Comparison of ENCODE assay signal across 4 cellular contexts in the genomic region with DNA sequence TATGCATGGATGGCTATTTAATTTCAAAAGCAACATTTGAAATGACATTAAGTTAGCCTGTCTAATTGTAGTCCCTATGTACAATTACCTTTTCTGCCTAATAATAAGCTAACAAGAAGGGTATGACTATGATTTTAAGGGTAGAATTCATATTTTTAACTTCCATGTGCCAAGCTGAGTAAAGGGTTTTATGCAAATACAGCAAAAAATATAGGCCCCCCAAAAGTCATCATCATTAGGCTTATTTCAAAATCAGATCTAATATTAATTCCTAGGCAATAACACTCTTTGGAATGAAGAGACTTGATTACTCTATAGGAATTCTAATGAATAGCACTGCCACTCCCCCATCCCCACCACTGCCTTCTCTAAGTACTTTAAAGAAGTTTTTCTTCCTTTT.
TF ChIP-seq lines count a peak whose summit lies in the region.

No MANE protein-coding gene starts in this region.

TF ChIP-seq in HepG2, 621 proteins besides CTCF, POLR2A, EP300 and RAD21:
- TF ChIP-seq MAFK (conservative IDR thresholded peaks at IDR 0.05 in 1 of 2, IDR thresholded peaks at IDR 0.05 in 1 of 2; ENCODE audit: low read length in 2 of 2): peak; percentile 59 to 77
- no peak for TF ChIP-seq JUN (CRISPR knock-in tag; IDR thresholded peaks at IDR 0.05)
- no peak for TF ChIP-seq RELA (CRISPR knock-in tag; IDR thresholded peaks at IDR 0.05)
- TF ChIP-seq EHMT2 (IDR thresholded peaks at IDR 0.05; ENCODE audit: borderline replicate concordance, low read depth, low read length): no peak
- TF ChIP-seq, protein P1, sequence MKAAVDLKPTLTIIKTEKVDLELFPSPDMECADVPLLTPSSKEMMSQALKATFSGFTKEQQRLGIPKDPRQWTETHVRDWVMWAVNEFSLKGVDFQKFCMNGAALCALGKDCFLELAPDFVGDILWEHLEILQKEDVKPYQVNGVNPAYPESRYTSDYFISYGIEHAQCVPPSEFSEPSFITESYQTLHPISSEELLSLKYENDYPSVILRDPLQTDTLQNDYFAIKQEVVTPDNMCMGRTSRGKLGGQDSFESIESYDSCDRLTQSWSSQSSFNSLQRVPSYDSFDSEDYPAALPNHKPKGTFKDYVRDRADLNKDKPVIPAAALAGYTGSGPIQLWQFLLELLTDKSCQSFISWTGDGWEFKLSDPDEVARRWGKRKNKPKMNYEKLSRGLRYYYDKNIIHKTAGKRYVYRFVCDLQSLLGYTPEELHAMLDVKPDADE (CRISPR knock-in tag; IDR thresholded peaks at IDR 0.05): no peak
- TF ChIP-seq MAFF (IDR thresholded peaks at IDR 0.05; ENCODE audit: low read depth, low read length): peak; percentile 53

TF ChIP-seq in A549, 52 proteins besides CTCF, POLR2A, EP300 and RAD21:
- TF ChIP-seq PHF8 (IDR thresholded peaks at IDR 0.05; ENCODE audit: borderline replicate concordance, low read depth) (no peak), CHD4 (IDR thresholded peaks at IDR 0.05; ENCODE audit: borderline replicate concordance) (no peak), MAFK (IDR thresholded peaks at IDR 0.05; ENCODE audit: partially characterized antibody) (peak; percentile 43), RCOR1 (IDR thresholded peaks at IDR 0.05; ENCODE audit: low read depth, low read length) (no peak), HOXB13 (CRISPR knock-in tag; IDR thresholded peaks at IDR 0.05; ENCODE audit: low read depth) (no peak)
- TF ChIP-seq, protein P2, sequence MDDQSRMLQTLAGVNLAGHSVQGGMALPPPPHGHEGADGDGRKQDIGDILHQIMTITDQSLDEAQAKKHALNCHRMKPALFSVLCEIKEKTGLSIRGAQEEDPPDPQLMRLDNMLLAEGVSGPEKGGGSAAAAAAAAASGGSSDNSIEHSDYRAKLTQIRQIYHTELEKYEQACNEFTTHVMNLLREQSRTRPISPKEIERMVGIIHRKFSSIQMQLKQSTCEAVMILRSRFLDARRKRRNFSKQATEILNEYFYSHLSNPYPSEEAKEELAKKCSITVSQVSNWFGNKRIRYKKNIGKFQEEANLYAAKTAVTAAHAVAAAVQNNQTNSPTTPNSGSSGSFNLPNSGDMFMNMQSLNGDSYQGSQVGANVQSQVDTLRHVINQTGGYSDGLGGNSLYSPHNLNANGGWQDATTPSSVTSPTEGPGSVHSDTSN (IDR thresholded peaks at IDR 0.05): no peak

TF ChIP-seq in IMR-90, 13 proteins besides CTCF, POLR2A, EP300 and RAD21:
- TF ChIP-seq MAFK (IDR thresholded peaks at IDR 0.05; ENCODE audit: low read depth, low read length) (0 out of 2 replicates have a peak, but pooled peaks have one; percentile 6), CHD1 (IDR thresholded peaks at IDR 0.05; ENCODE audit: low read depth, low read length) (no peak), FOS (IDR thresholded peaks at IDR 0.05; ENCODE audit: low read depth, low read length) (no peak)

TF ChIP-seq in K562, 482 proteins besides CTCF, POLR2A, EP300 and RAD21:
- TF ChIP-seq ESRRA (IDR thresholded peaks at IDR 0.05; ENCODE audit: borderline replicate concordance, low read depth): no peak
- no peak for TF ChIP-seq ILF3 (IDR thresholded peaks at IDR 0.05; ENCODE audit: borderline replicate concordance)
- no peak for TF ChIP-seq TEAD4 (IDR thresholded peaks at IDR 0.05; ENCODE audit: low read length)
- TF ChIP-seq TEAD4 (CRISPR knock-in tag; IDR thresholded peaks at IDR 0.05; ENCODE audit: borderline replicate concordance): no peak
- peak; percentile 13; the same call in 1 of the 2 replicates for TF ChIP-seq C11orf30 (IDR thresholded peaks at IDR 0.05; ENCODE audit: low read depth)
- TF ChIP-seq, protein P3, sequence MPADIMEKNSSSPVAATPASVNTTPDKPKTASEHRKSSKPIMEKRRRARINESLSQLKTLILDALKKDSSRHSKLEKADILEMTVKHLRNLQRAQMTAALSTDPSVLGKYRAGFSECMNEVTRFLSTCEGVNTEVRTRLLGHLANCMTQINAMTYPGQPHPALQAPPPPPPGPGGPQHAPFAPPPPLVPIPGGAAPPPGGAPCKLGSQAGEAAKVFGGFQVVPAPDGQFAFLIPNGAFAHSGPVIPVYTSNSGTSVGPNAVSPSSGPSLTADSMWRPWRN (IDR thresholded peaks at IDR 0.05; ENCODE audit: low read depth): no peak
- no peak for TF ChIP-seq TCFL5 (CRISPR knock-in tag; conservative IDR thresholded peaks at IDR 0.05)
- TF ChIP-seq ZNF347 (CRISPR knock-in tag; IDR thresholded peaks at IDR 0.05; ENCODE audit: low read depth): no peak
- no peak for TF ChIP-seq PYGO2 (tag; IDR thresholded peaks at IDR 0.05)
- TF ChIP-seq CEBPG (CRISPR knock-in tag; IDR thresholded peaks at IDR 0.05): no peak
- TF ChIP-seq CEBPG (tag; conservative IDR thresholded peaks at IDR 0.05 in 1 of 2, IDR thresholded peaks at IDR 0.05 in 1 of 2): no peak
- peak; percentile 33; the same call in 1 of the 2 replicates for TF ChIP-seq ZNF316 (IDR thresholded peaks at IDR 0.05)
- 0 out of 2 replicates have a peak, but pooled peaks have one; percentile 11 for TF ChIP-seq MAFF (IDR thresholded peaks at IDR 0.05; ENCODE audit: low read length)
- TF ChIP-seq, protein P4, sequence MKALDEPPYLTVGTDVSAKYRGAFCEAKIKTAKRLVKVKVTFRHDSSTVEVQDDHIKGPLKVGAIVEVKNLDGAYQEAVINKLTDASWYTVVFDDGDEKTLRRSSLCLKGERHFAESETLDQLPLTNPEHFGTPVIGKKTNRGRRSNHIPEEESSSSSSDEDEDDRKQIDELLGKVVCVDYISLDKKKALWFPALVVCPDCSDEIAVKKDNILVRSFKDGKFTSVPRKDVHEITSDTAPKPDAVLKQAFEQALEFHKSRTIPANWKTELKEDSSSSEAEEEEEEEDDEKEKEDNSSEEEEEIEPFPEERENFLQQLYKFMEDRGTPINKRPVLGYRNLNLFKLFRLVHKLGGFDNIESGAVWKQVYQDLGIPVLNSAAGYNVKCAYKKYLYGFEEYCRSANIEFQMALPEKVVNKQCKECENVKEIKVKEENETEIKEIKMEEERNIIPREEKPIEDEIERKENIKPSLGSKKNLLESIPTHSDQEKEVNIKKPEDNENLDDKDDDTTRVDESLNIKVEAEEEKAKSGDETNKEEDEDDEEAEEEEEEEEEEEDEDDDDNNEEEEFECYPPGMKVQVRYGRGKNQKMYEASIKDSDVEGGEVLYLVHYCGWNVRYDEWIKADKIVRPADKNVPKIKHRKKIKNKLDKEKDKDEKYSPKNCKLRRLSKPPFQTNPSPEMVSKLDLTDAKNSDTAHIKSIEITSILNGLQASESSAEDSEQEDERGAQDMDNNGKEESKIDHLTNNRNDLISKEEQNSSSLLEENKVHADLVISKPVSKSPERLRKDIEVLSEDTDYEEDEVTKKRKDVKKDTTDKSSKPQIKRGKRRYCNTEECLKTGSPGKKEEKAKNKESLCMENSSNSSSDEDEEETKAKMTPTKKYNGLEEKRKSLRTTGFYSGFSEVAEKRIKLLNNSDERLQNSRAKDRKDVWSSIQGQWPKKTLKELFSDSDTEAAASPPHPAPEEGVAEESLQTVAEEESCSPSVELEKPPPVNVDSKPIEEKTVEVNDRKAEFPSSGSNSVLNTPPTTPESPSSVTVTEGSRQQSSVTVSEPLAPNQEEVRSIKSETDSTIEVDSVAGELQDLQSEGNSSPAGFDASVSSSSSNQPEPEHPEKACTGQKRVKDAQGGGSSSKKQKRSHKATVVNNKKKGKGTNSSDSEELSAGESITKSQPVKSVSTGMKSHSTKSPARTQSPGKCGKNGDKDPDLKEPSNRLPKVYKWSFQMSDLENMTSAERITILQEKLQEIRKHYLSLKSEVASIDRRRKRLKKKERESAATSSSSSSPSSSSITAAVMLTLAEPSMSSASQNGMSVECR (CRISPR knock-in tag; IDR thresholded peaks at IDR 0.05): no peak
- no peak for TF ChIP-seq POLR3A (IDR thresholded peaks at IDR 0.05; ENCODE audit: borderline replicate concordance, extremely low read depth, insufficient read depth, insufficient read length)
- TF ChIP-seq COPS2 (conservative IDR thresholded peaks at IDR 0.05): no peak
- TF ChIP-seq, protein P5, sequence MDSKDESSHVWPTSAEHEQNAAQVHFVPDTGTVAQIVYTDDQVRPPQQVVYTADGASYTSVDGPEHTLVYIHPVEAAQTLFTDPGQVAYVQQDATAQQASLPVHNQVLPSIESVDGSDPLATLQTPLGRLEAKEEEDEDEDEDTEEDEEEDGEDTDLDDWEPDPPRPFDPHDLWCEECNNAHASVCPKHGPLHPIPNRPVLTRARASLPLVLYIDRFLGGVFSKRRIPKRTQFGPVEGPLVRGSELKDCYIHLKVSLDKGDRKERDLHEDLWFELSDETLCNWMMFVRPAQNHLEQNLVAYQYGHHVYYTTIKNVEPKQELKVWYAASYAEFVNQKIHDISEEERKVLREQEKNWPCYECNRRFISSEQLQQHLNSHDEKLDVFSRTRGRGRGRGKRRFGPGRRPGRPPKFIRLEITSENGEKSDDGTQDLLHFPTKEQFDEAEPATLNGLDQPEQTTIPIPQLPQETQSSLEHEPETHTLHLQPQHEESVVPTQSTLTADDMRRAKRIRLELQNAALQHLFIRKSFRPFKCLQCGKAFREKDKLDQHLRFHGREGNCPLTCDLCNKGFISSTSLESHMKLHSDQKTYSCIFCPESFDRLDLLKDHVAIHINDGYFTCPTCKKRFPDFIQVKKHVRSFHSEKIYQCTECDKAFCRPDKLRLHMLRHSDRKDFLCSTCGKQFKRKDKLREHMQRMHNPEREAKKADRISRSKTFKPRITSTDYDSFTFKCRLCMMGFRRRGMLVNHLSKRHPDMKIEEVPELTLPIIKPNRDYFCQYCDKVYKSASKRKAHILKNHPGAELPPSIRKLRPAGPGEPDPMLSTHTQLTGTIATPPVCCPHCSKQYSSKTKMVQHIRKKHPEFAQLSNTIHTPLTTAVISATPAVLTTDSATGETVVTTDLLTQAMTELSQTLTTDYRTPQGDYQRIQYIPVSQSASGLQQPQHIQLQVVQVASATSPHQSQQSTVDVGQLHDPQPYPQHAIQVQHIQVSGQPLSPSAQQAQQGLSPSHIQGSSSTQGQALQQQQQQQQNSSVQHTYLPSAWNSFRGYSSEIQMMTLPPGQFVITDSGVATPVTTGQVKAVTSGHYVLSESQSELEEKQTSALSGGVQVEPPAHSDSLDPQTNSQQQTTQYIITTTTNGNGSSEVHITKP (IDR thresholded peaks at IDR 0.05; ENCODE audit: partially characterized antibody): no peak
- TF ChIP-seq, protein P6, sequence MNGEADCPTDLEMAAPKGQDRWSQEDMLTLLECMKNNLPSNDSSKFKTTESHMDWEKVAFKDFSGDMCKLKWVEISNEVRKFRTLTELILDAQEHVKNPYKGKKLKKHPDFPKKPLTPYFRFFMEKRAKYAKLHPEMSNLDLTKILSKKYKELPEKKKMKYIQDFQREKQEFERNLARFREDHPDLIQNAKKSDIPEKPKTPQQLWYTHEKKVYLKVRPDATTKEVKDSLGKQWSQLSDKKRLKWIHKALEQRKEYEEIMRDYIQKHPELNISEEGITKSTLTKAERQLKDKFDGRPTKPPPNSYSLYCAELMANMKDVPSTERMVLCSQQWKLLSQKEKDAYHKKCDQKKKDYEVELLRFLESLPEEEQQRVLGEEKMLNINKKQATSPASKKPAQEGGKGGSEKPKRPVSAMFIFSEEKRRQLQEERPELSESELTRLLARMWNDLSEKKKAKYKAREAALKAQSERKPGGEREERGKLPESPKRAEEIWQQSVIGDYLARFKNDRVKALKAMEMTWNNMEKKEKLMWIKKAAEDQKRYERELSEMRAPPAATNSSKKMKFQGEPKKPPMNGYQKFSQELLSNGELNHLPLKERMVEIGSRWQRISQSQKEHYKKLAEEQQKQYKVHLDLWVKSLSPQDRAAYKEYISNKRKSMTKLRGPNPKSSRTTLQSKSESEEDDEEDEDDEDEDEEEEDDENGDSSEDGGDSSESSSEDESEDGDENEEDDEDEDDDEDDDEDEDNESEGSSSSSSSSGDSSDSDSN (IDR thresholded peaks at IDR 0.05; ENCODE audit: borderline replicate concordance in 1 of 2, low read depth in 2 of 2, low read length in 2 of 2): no peak
- TF ChIP-seq RFX7 (CRISPR knock-in tag; IDR thresholded peaks at IDR 0.05): no peak
- no peak for TF ChIP-seq GATAD2B (IDR thresholded peaks at IDR 0.05; ENCODE audit: borderline replicate concordance)
